17 cellular contexts compared by ENCODE assay signal in genomic region chr22:46977656-46978343, GRCh38.
A peak's percentile ranks its signal among the peaks of the same experiment; 100 is the strongest.
DNase-seq lines count a peak whose midpoint lies in the region; ATAC-seq, FAIRE-seq and TF ChIP-seq lines count a peak whose summit lies in the region.
"Had no signal": no experiment of that assay in that cellular context is flagged by ENCODE, and none has a peak within 500 bp of the region (broad histone marks: within the 10 kb centered on the region; RNA-seq: fewer than 3 reads in every experiment).

No MANE protein-coding gene starts in this region.

- H3K36me3 ChIP-seq in K562 (ENCODE audit: control insufficient read depth, insufficient read depth, low read length) (no peaks in the 10 kb centered on the region), stomach (peaks cover 11 to 59% (median 56%) of the 10 kb centered on the region in 4 donors)

- POLR2A ChIA-PET in activated naive CD8-positive, alpha-beta T cell treated with anti-CD3 and anti-CD28 coated beads, Interleukin-2, amount 10 ng/mL, durations not matched to agents 7 days and 5 days (lab: Charles Lee): no interaction called here
- POLR2A ChIA-PET in K562 (lab: Yijun Ruan, JAX): no interaction called here

- in situ Hi-C loops in K562 (cut with MboI): no loop called here

- no peak overlapping the region for H2AFZ ChIP-seq in K562 (ENCODE audit: low read depth, low read length)

- TF ChIP-seq EP300 in K562 (IDR thresholded peaks at IDR 0.05; ENCODE audit: low read length): no peak
- no peak for TF ChIP-seq EP300 in stomach (IDR thresholded peaks at IDR 0.05)

- no peaks in the 10 kb centered on the region for H3K27me3 Mint-ChIP-seq in activated naive CD8-positive, alpha-beta T cell treated with anti-CD3 and anti-CD28 coated beads, Interleukin-2, amount 10 ng/mL, durations not matched to agents 7 days and 5 days
- no peaks in the 10 kb centered on the region for H3K27me3 Mint-ChIP-seq in activated naive CD8-positive, alpha-beta T cell treated with anti-CD3 and anti-CD28 coated beads, Interleukin-2, amount 50 U/mL, for 24 hours

- H3K9me3 Mint-ChIP-seq in activated naive CD8-positive, alpha-beta T cell treated with anti-CD3 and anti-CD28 coated beads, Interleukin-2, amount 10 ng/mL, durations not matched to agents 7 days and 5 days: no peaks in the 10 kb centered on the region
- no peaks in the 10 kb centered on the region for H3K9me3 Mint-ChIP-seq in activated naive CD8-positive, alpha-beta T cell treated with anti-CD3 and anti-CD28 coated beads, Interleukin-2, amount 50 U/mL, for 24 hours

- no peak overlapping the region for H3K4me3 Mint-ChIP-seq in activated naive CD8-positive, alpha-beta T cell treated with anti-CD3 and anti-CD28 coated beads, Interleukin-2, amount 10 ng/mL, durations not matched to agents 7 days and 5 days
- no peak overlapping the region for H3K4me3 Mint-ChIP-seq in activated naive CD8-positive, alpha-beta T cell treated with anti-CD3 and anti-CD28 coated beads, Interleukin-2, amount 50 U/mL, for 24 hours

- H3K9me1 ChIP-seq in K562 (ENCODE audit: control insufficient read depth, insufficient read depth, low read length): no peaks in the 10 kb centered on the region

- ATAC-seq in activated naive CD8-positive, alpha-beta T cell treated with anti-CD3 and anti-CD28 coated beads, Interleukin-2, amount 10 ng/mL, durations not matched to agents 7 days and 5 days (ENCODE audit: low read depth): no peak
- ATAC-seq in activated naive CD8-positive, alpha-beta T cell treated with anti-CD3 and anti-CD28 coated beads, Interleukin-2, amount 50 U/mL, for 24 hours: no peak
- ATAC-seq in K562 (no peak), GM19452 (IDR thresholded peaks at IDR 0.05; ENCODE audit: unreplicated experiment) (no peak)
- ATAC-seq: A549 had no signal

- CTCF ChIA-PET in K562 (lab: Yijun Ruan, JAX; ENCODE audit: low intra/inter-chr PET ratio): no interaction called here

- FAIRE-seq in K562 (lab: Jason Lieb, UNC): no peak
- FAIRE-seq: A549, HTR-8/SVneo had no signal

- H3K9ac ChIP-seq in K562 (ENCODE audit: insufficient read depth in 1 of 2, low read depth in 2 of 2, low read length in 2 of 2): no peak overlapping the region

- no peak overlapping the region for H3K27ac ChIP-seq in K562 (ENCODE audit: extremely low read depth, low read depth, low read length)
- H3K27ac ChIP-seq in stomach: no peak overlapping the region
- H3K27ac ChIP-seq: A549 had no signal

- no peak for TF ChIP-seq RAD21 in K562 (CRISPR knock-in tag; conservative IDR thresholded peaks at IDR 0.05 in 1 of 2, IDR thresholded peaks at IDR 0.05 in 1 of 2)

- DNase-seq in activated naive CD8-positive, alpha-beta T cell treated with anti-CD3 and anti-CD28 coated beads, Interleukin-2, amount 10 ng/mL, durations not matched to agents 7 days and 5 days: peak; percentile 12
- DNase-seq in activated naive CD8-positive, alpha-beta T cell treated with anti-CD3 and anti-CD28 coated beads, Interleukin-2, amount 50 U/mL, for 24 hours: no peak
- no peak for DNase-seq in K562 (ENCODE audit: extremely low read depth in 1 of 4, low spot score in 3 of 4)
- peak; percentile 82 for DNase-seq in mesenteric fat pad (ENCODE audit: low spot score)
- peak; percentile 24 for DNase-seq in stomach
- no peak for DNase-seq in COLO668 (lab: John Stamatoyannopoulos, UW; ENCODE audit: unreplicated experiment)
- no peak for DNase-seq in NCI-H1092 treated with DMSO at 0.1 percent for 48 hours (lab: John Stamatoyannopoulos, UW)
- DNase-seq: DND-41; GF-D8; KBM-7; NCI-H1092; NCI-H1930; NCI-H524 treated with DMSO at 0.1 percent for 48 hours; NK-92 treated with Interleukin-12 subunit alpha and Interleukin-12 subunit beta, amount 100 ng/mL, for 24 hours had no signal

- H3K4me1 Mint-ChIP-seq in activated naive CD8-positive, alpha-beta T cell treated with anti-CD3 and anti-CD28 coated beads, Interleukin-2, amount 10 ng/mL, durations not matched to agents 7 days and 5 days: peaks cover 2% of the 10 kb centered on the region
- H3K4me1 Mint-ChIP-seq in activated naive CD8-positive, alpha-beta T cell treated with anti-CD3 and anti-CD28 coated beads, Interleukin-2, amount 50 U/mL, for 24 hours: peaks cover 9% of the 10 kb centered on the region

- H3K4me1 ChIP-seq in K562 (replicated peaks in 1 of 2; ENCODE audit: control insufficient read depth in 2 of 2, insufficient read depth in 2 of 2, low read length in 2 of 2) (peaks cover 0 to 5% of the 10 kb centered on the region in 2 experiments; a peak in 1 of 5 replicates), stomach (no peaks in the 10 kb centered on the region)
- H3K4me1 ChIP-seq: A549 had no signal

- no peaks in the 10 kb centered on the region for H4K20me1 ChIP-seq in K562 (replicated peaks; ENCODE audit: control insufficient read depth, insufficient read depth, low read length)

- no peaks in the 10 kb centered on the region for H3K9me3 ChIP-seq in K562 (replicated peaks; ENCODE audit: control insufficient read depth, insufficient read depth, low read depth, low read length)
- H3K9me3 ChIP-seq in stomach: no peaks in the 10 kb centered on the region
- H3K9me3 ChIP-seq: A549 had no signal

- intact Hi-C loops in K562 (cut with micrococcal nuclease) (no loop called here), stomach (cut with DNase I; ENCODE audit: low total_unique reads) (no loop called here)

- WGBS in K562 (ENCODE audit: insufficient coverage, low coverage, missing lambda C conversion rate): 79% methylated on average over 10 of the region's 14 CpGs
- WGBS in stomach, 5 donors: 95 to 98% (median 97%) methylated on average over 14 of the region's 14 CpGs

- no peaks in the 10 kb centered on the region for H3K79me2 ChIP-seq in K562 (ENCODE audit: control insufficient read depth, insufficient read depth, low read length)

- no peak overlapping the region for H3K4me2 ChIP-seq in K562 (ENCODE audit: insufficient read depth, low read length)
- H3K4me2 ChIP-seq: A549 had no signal

- H3K4me3 ChIP-seq in K562: no peak overlapping the region
- no peak overlapping the region for H3K4me3 ChIP-seq in stomach
- H3K4me3 ChIP-seq: A549 had no signal

- H3K27ac Mint-ChIP-seq in activated naive CD8-positive, alpha-beta T cell treated with anti-CD3 and anti-CD28 coated beads, Interleukin-2, amount 10 ng/mL, durations not matched to agents 7 days and 5 days: no peak overlapping the region
- no peak overlapping the region for H3K27ac Mint-ChIP-seq in activated naive CD8-positive, alpha-beta T cell treated with anti-CD3 and anti-CD28 coated beads, Interleukin-2, amount 50 U/mL, for 24 hours

- H3K27me3 ChIP-seq in K562 (ENCODE audit: control insufficient read depth in 2 of 2, insufficient read depth in 2 of 2, low read length in 2 of 2) (no peaks in the 10 kb centered on the region), stomach (no peaks in the 10 kb centered on the region)

- no peak for TF ChIP-seq POLR2A in K562 (conservative IDR thresholded peaks at IDR 0.05)
- no peak for TF ChIP-seq POLR2A in stomach (IDR thresholded peaks at IDR 0.05)

- H3K36me3 Mint-ChIP-seq in activated naive CD8-positive, alpha-beta T cell treated with anti-CD3 and anti-CD28 coated beads, Interleukin-2, amount 10 ng/mL, durations not matched to agents 7 days and 5 days: peaks cover 33% of the 10 kb centered on the region
- H3K36me3 Mint-ChIP-seq in activated naive CD8-positive, alpha-beta T cell treated with anti-CD3 and anti-CD28 coated beads, Interleukin-2, amount 50 U/mL, for 24 hours (ENCODE audit: low read depth): peaks cover 26% of the 10 kb centered on the region

- BruUV-seq in K562 (replicated peaks; lab: Mats Ljungman, UMichigan): no TSS peak

- TF ChIP-seq CTCF in K562 (IDR thresholded peaks at IDR 0.05 in 2 of 3, conservative IDR thresholded peaks at IDR 0.05 in 1 of 3; ENCODE audit: insufficient read depth in 2 of 3, low read depth in 1 of 3, low read length in 3 of 3) (no peak), stomach (IDR thresholded peaks at IDR 0.05) (no peak)

TF ChIP-seq in K562, 482 proteins besides CTCF, POLR2A, EP300 and RAD21:
- no peak for TF ChIP-seq HDAC6 (IDR thresholded peaks at IDR 0.05; ENCODE audit: low read depth, low read length)
- TF ChIP-seq ZBTB8A (IDR thresholded peaks at IDR 0.05; ENCODE audit: partially characterized antibody): no peak
- TF ChIP-seq HCFC1 (IDR thresholded peaks at IDR 0.05; ENCODE audit: low read depth, low read length): no peak
- TF ChIP-seq DLX4 (CRISPR knock-in tag; IDR thresholded peaks at IDR 0.05): no peak
- TF ChIP-seq, protein P1, sequence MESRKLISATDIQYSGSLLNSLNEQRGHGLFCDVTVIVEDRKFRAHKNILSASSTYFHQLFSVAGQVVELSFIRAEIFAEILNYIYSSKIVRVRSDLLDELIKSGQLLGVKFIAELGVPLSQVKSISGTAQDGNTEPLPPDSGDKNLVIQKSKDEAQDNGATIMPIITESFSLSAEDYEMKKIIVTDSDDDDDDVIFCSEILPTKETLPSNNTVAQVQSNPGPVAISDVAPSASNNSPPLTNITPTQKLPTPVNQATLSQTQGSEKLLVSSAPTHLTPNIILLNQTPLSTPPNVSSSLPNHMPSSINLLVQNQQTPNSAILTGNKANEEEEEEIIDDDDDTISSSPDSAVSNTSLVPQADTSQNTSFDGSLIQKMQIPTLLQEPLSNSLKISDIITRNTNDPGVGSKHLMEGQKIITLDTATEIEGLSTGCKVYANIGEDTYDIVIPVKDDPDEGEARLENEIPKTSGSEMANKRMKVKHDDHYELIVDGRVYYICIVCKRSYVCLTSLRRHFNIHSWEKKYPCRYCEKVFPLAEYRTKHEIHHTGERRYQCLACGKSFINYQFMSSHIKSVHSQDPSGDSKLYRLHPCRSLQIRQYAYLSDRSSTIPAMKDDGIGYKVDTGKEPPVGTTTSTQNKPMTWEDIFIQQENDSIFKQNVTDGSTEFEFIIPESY (CRISPR knock-in tag; IDR thresholded peaks at IDR 0.05): peak; percentile 89

Comparison
In these comparisons a context has a peak if more than half of its experiments do, and no peak if none do; other contexts are left out.
1. DNase-seq: peak in activated naive CD8-positive, alpha-beta T cell treated with anti-CD3 and anti-CD28 coated beads, Interleukin-2, amount 10 ng/mL, durations not matched to agents 7 days and 5 days (single experiment), mesenteric fat pad (single experiment) and stomach (single experiment); none in activated naive CD8-positive, alpha-beta T cell treated with anti-CD3 and anti-CD28 coated beads, Interleukin-2, amount 50 U/mL, for 24 hours (single experiment), K562 (0 of 4), COLO668 (single experiment) and NCI-H1092 treated with DMSO at 0.1 percent for 48 hours (single experiment).